Comparison of ENCODE assay signal across 1 cellular context in the genomic region with DNA sequence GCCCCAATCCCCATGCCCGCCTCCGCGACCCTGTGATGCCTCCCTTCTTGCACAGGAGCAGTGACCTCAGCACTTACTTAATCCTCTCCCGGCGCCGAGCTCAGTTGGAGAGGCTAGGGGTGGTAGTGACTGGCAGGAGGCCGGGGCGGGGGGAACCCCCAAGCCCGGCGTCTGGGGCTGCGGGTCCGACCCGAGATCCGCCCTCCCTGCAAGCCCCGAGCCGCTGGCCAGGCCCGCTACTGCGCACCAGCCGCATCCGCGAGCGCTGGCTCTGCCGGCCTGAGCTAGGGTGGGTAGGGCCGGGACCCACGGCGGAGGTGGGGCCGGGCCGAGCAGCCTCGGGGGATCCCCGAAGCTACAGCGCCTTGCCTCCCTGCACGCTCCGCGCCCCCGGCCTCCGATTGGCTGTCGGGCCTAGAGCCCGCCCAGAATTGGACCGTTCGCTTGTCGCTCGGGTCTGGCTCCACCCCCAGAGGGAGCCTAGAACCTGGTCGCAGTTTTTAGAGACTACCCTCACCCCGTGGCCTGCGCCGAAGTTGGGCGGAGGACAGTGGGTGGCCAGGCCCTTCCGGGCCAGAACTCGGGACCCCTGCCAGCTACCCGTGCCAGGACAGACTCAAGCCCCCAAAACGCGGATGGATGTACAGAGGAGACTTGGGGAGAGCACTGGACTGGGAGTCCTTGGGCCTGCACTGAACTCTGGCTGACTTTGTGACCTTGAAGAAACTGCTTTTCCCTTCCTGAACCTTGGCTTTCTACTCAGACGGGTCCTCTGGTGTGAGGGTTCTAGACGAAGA.
TF ChIP-seq lines count a peak whose summit lies in the region.

A gene (minus strand): TSS at position 362 of the 797 bp plus-strand sequence. CDS start 2,048 bp downstream, outside the sequence.

TF ChIP-seq in K562, 482 proteins besides CTCF, POLR2A, EP300 and RAD21 (continued from another document and continues in another):
- TF ChIP-seq, protein P1, sequence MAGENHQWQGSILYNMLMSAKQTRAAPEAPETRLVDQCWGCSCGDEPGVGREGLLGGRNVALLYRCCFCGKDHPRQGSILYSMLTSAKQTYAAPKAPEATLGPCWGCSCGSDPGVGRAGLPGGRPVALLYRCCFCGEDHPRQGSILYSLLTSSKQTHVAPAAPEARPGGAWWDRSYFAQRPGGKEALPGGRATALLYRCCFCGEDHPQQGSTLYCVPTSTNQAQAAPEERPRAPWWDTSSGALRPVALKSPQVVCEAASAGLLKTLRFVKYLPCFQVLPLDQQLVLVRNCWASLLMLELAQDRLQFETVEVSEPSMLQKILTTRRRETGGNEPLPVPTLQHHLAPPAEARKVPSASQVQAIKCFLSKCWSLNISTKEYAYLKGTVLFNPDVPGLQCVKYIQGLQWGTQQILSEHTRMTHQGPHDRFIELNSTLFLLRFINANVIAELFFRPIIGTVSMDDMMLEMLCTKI (IDR thresholded peaks at IDR 0.05; ENCODE audit: partially characterized antibody) = no peak
- TF ChIP-seq FOXJ3 (CRISPR knock-in tag; IDR thresholded peaks at IDR 0.05) (no peak), ARID1B (IDR thresholded peaks at IDR 0.05) (no peak), HNRNPUL1 (IDR thresholded peaks at IDR 0.05; ENCODE audit: low read length) (no peak), CEBPG (CRISPR knock-in tag; IDR thresholded peaks at IDR 0.05) (no peak), CEBPG (tag; conservative IDR thresholded peaks at IDR 0.05 in 1 of 2, IDR thresholded peaks at IDR 0.05 in 1 of 2) (no peak), CHD2 (IDR thresholded peaks at IDR 0.05; ENCODE audit: low read depth, low read length) (peak; percentile 66; the same call in 1 of the 2 replicates), ZNF785 (CRISPR knock-in tag; IDR thresholded peaks at IDR 0.05) (no peak), POLR2H (tag; IDR thresholded peaks at IDR 0.05; ENCODE audit: low read depth) (no peak), HDAC6 (IDR thresholded peaks at IDR 0.05; ENCODE audit: low read depth, low read length) (no peak), YBX1 (IDR thresholded peaks at IDR 0.05) (no peak), ZNF644 (tag; IDR thresholded peaks at IDR 0.05; ENCODE audit: low read depth) (no peak), MCM5 (IDR thresholded peaks at IDR 0.05; ENCODE audit: low read depth) (no peak), ELF1 (tag; IDR thresholded peaks at IDR 0.05) (no peak), PCBP1 (IDR thresholded peaks at IDR 0.05; ENCODE audit: low read depth, low read length, poor library complexity, severe bottlenecking) (no peak), FOXJ2 (tag; IDR thresholded peaks at IDR 0.05) (no peak), TSC22D4 (tag; IDR thresholded peaks at IDR 0.05) (no peak), ELF4 (CRISPR knock-in tag; IDR thresholded peaks at IDR 0.05) (no peak), RBM39 (optimal IDR thresholded peaks at IDR 0.05; ENCODE audit: low read depth, low read length) (no peak), NEUROD1 (IDR thresholded peaks at IDR 0.05; ENCODE audit: borderline replicate concordance, low read depth, low read length, partially characterized antibody) (peak; percentile 59), COPS2 (conservative IDR thresholded peaks at IDR 0.05) (no peak), ZNF23 (CRISPR knock-in tag; IDR thresholded peaks at IDR 0.05) (no peak), NBN (IDR thresholded peaks at IDR 0.05; ENCODE audit: low read depth) (no peak), TBP (optimal IDR thresholded peaks at IDR 0.05; ENCODE audit: low read depth, low read length) (no peak), TAF1 (IDR thresholded peaks at IDR 0.05; ENCODE audit: control insufficient read depth, extremely low read depth, insufficient read depth, low read length, severe bottlenecking) (no peak), ZNF561 (CRISPR knock-in tag; conservative IDR thresholded peaks at IDR 0.05) (no peak)
- TF ChIP-seq, protein P2, sequence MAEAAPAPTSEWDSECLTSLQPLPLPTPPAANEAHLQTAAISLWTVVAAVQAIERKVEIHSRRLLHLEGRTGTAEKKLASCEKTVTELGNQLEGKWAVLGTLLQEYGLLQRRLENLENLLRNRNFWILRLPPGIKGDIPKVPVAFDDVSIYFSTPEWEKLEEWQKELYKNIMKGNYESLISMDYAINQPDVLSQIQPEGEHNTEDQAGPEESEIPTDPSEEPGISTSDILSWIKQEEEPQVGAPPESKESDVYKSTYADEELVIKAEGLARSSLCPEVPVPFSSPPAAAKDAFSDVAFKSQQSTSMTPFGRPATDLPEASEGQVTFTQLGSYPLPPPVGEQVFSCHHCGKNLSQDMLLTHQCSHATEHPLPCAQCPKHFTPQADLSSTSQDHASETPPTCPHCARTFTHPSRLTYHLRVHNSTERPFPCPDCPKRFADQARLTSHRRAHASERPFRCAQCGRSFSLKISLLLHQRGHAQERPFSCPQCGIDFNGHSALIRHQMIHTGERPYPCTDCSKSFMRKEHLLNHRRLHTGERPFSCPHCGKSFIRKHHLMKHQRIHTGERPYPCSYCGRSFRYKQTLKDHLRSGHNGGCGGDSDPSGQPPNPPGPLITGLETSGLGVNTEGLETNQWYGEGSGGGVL (CRISPR knock-in tag; IDR thresholded peaks at IDR 0.05) = no peak
- TF ChIP-seq, protein P3, sequence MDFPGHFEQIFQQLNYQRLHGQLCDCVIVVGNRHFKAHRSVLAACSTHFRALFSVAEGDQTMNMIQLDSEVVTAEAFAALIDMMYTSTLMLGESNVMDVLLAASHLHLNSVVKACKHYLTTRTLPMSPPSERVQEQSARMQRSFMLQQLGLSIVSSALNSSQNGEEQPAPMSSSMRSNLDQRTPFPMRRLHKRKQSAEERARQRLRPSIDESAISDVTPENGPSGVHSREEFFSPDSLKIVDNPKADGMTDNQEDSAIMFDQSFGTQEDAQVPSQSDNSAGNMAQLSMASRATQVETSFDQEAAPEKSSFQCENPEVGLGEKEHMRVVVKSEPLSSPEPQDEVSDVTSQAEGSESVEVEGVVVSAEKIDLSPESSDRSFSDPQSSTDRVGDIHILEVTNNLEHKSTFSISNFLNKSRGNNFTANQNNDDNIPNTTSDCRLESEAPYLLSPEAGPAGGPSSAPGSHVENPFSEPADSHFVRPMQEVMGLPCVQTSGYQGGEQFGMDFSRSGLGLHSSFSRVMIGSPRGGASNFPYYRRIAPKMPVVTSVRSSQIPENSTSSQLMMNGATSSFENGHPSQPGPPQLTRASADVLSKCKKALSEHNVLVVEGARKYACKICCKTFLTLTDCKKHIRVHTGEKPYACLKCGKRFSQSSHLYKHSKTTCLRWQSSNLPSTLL (IDR thresholded peaks at IDR 0.05) = no peak
- TF ChIP-seq, protein P4, sequence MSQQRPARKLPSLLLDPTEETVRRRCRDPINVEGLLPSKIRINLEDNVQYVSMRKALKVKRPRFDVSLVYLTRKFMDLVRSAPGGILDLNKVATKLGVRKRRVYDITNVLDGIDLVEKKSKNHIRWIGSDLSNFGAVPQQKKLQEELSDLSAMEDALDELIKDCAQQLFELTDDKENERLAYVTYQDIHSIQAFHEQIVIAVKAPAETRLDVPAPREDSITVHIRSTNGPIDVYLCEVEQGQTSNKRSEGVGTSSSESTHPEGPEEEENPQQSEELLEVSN (IDR thresholded peaks at IDR 0.05; ENCODE audit: borderline replicate concordance in 1 of 2, extremely low read depth in 1 of 2, insufficient read depth in 1 of 2, insufficient read length in 1 of 2, low read depth in 1 of 2, low read length in 1 of 2, poor library complexity in 1 of 2, severe bottlenecking in 1 of 2) = peak in 1 of 2 experiments; percentile 17
- TF ChIP-seq, protein P5, sequence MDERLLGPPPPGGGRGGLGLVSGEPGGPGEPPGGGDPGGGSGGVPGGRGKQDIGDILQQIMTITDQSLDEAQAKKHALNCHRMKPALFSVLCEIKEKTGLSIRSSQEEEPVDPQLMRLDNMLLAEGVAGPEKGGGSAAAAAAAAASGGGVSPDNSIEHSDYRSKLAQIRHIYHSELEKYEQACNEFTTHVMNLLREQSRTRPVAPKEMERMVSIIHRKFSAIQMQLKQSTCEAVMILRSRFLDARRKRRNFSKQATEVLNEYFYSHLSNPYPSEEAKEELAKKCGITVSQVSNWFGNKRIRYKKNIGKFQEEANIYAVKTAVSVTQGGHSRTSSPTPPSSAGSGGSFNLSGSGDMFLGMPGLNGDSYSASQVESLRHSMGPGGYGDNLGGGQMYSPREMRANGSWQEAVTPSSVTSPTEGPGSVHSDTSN (CRISPR knock-in tag; IDR thresholded peaks at IDR 0.05; ENCODE audit: low read depth) = peak; percentile 78
- TF ChIP-seq, protein P5 (tag; conservative IDR thresholded peaks at IDR 0.05; ENCODE audit: low read depth) = peak; percentile 91
- TF ChIP-seq, protein P6, sequence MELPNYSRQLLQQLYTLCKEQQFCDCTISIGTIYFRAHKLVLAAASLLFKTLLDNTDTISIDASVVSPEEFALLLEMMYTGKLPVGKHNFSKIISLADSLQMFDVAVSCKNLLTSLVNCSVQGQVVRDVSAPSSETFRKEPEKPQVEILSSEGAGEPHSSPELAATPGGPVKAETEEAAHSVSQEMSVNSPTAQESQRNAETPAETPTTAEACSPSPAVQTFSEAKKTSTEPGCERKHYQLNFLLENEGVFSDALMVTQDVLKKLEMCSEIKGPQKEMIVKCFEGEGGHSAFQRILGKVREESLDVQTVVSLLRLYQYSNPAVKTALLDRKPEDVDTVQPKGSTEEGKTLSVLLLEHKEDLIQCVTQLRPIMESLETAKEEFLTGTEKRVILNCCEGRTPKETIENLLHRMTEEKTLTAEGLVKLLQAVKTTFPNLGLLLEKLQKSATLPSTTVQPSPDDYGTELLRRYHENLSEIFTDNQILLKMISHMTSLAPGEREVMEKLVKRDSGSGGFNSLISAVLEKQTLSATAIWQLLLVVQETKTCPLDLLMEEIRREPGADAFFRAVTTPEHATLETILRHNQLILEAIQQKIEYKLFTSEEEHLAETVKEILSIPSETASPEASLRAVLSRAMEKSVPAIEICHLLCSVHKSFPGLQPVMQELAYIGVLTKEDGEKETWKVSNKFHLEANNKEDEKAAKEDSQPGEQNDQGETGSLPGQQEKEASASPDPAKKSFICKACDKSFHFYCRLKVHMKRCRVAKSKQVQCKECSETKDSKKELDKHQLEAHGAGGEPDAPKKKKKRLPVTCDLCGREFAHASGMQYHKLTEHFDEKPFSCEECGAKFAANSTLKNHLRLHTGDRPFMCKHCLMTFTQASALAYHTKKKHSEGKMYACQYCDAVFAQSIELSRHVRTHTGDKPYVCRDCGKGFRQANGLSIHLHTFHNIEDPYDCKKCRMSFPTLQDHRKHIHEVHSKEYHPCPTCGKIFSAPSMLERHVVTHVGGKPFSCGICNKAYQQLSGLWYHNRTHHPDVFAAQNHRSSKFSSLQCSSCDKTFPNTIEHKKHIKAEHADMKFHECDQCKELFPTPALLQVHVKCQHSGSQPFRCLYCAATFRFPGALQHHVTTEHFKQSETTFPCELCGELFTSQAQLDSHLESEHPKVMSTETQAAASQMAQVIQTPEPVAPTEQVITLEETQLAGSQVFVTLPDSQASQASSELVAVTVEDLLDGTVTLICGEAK (IDR thresholded peaks at IDR 0.05) = no peak
- TF ChIP-seq, protein P6 (CRISPR knock-in tag; IDR thresholded peaks at IDR 0.05) = no peak
- TF ChIP-seq, protein P7, sequence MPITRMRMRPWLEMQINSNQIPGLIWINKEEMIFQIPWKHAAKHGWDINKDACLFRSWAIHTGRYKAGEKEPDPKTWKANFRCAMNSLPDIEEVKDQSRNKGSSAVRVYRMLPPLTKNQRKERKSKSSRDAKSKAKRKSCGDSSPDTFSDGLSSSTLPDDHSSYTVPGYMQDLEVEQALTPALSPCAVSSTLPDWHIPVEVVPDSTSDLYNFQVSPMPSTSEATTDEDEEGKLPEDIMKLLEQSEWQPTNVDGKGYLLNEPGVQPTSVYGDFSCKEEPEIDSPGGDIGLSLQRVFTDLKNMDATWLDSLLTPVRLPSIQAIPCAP (CRISPR knock-in tag; IDR thresholded peaks at IDR 0.05; ENCODE audit: borderline replicate concordance) = no peak
- TF ChIP-seq, protein P8, sequence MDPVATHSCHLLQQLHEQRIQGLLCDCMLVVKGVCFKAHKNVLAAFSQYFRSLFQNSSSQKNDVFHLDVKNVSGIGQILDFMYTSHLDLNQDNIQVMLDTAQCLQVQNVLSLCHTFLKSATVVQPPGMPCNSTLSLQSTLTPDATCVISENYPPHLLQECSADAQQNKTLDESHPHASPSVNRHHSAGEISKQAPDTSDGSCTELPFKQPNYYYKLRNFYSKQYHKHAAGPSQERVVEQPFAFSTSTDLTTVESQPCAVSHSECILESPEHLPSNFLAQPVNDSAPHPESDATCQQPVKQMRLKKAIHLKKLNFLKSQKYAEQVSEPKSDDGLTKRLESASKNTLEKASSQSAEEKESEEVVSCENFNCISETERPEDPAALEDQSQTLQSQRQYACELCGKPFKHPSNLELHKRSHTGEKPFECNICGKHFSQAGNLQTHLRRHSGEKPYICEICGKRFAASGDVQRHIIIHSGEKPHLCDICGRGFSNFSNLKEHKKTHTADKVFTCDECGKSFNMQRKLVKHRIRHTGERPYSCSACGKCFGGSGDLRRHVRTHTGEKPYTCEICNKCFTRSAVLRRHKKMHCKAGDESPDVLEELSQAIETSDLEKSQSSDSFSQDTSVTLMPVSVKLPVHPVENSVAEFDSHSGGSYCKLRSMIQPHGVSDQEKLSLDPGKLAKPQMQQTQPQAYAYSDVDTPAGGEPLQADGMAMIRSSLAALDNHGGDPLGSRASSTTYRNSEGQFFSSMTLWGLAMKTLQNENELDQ (CRISPR knock-in tag; IDR thresholded peaks at IDR 0.05; ENCODE audit: borderline replicate concordance) = no peak
